ENCODE assay signal across 17 cellular contexts in the genomic region with DNA sequence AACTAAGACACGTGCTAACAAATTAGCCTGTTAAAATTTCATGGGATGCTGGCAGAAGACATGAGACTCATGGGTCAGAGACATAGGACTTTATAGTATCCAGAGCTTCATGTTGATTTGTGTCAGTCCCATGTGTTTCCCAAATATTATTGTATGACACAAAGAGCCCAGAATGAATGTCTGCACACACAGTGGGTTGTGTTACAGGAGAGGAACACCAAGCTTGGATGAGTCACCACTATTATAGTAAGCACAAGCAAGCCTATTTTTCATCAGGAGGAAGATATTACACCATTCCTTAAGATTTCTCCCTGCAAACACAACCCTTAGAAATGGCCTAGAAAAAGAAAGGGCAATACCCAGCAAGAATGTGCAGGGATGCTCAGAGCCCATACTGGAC. TPM values are rescaled to one million over a fixed set of nuclear protein-coding genes. Genes with fewer than 3 reads are reported as not detected.
DNase-seq lines count a peak whose midpoint lies in the region; ATAC-seq and TF ChIP-seq lines count a peak whose summit lies in the region.
"Had no signal": no experiment of that assay in that cellular context is flagged by ENCODE, and none has a peak within 500 bp of the region (broad histone marks: within the 10 kb centered on the region; RNA-seq: fewer than 3 reads in every experiment).

No MANE protein-coding gene starts in this region.

- peak overlapping the region; percentile 31 for H3K4me2 ChIP-seq in GM23248 (ENCODE audit: unreplicated experiment)

- no peaks in the 10 kb centered on the region for H3K9me3 ChIP-seq in GM23248 (ENCODE audit: low read depth)
- H3K9me3 ChIP-seq: ascending aorta had no signal

- H3K4me1 ChIP-seq in GM23248 (ENCODE audit: insufficient read depth): peaks cover 34% of the 10 kb centered on the region
- H3K4me1 ChIP-seq: ascending aorta had no signal

- H3K4me3 ChIP-seq in GM23248 (no peak overlapping the region), epithelial cell of esophagus (ENCODE audit: low read length) (no peak overlapping the region)
- H3K4me3 ChIP-seq: ascending aorta, SK-N-MC had no signal

- peaks cover 36% of the 10 kb centered on the region for H3F3A ChIP-seq in GM23248 (ENCODE audit: insufficient read depth)

- peak; percentile 94 for DNase-seq in GM23248
- DNase-seq in RPMI7951 (ENCODE audit: low read depth): peak; percentile 45
- peak; percentile 57 for DNase-seq in epithelial cell of esophagus (ENCODE audit: low read depth)
- peak; percentile 67 for DNase-seq in renal cortical epithelial cell (ENCODE audit: low read depth)
- DNase-seq in DMS153 treated with DMSO at 0.1 percent for 48 hours (lab: John Stamatoyannopoulos, UW; ENCODE audit: unreplicated experiment): no peak
- no peak for DNase-seq in activated CD8-positive, alpha-beta memory T cell treated with anti-CD3 and anti-CD28 coated beads for 24 hours
- DNase-seq: activated effector memory CD4-positive, alpha-beta T cell treated with anti-CD3 and anti-CD28 coated beads, Interleukin-2, amount 50 U/mL, for 16 hours; CD4-positive, CD25-positive, alpha-beta regulatory T cell; islet precursor cell; midbrain; NCI-H1436; small intestine; stimulated activated naive CD4-positive, alpha-beta T cell had no signal

- ATAC-seq in HG02938 (IDR thresholded peaks at IDR 0.05; ENCODE audit: unreplicated experiment): no peak
- ATAC-seq: HCT116 had no signal

- whole genome bisulfite sequencing in GM23248 (ENCODE audit: low coverage in 1 of 2, low lambda C conversion rate in 2 of 2, missing lambda C conversion rate in 2 of 2), 2 experiments: 91 to 100% methylated on average over 1 of the region's 1 CpG

- H3K27ac ChIP-seq in GM23248: peak overlapping the region; percentile 47
- H3K27ac ChIP-seq: ascending aorta, SK-N-MC had no signal

- no peak overlapping the region for H2AFZ ChIP-seq in GM23248

- no peak for TF ChIP-seq CTCF in epithelial cell of esophagus (IDR thresholded peaks at IDR 0.05; ENCODE audit: insufficient read depth, low read depth, low read length, missing control alignments)

- no peaks in the 10 kb centered on the region for H3K36me3 ChIP-seq in GM23248 (ENCODE audit: low read depth)

- in situ Hi-C loops in GM23248 (cut with MboI): no loop called here

- H3K9ac ChIP-seq in GM23248: no peak overlapping the region

- no peaks in the 10 kb centered on the region for H3K27me3 ChIP-seq in GM23248 (replicated peaks; ENCODE audit: insufficient read depth)
- H3K27me3 ChIP-seq: ascending aorta had no signal

- no peaks in the 10 kb centered on the region for H4K20me1 ChIP-seq in GM23248 (ENCODE audit: insufficient read depth)

- H3K9me2 ChIP-seq in GM23248 (ENCODE audit: insufficient read depth): no peaks in the 10 kb centered on the region

- no peaks in the 10 kb centered on the region for H3K79me2 ChIP-seq in GM23248 (ENCODE audit: insufficient read depth)

RNA-seq across cellular contexts. Expression of gene BBS12, which starts 15.4 kb away (rescaled TPM):
- total RNA-seq in GM23248 (2014; rRNA removed; shearing (Covaris generic)): 3.5 and 7.1 TPM in 2 replicates
- 5.0 and 5.2 TPM in 2 replicates for polyA plus RNA-seq in GM23248 (2016; fragmentation: Nextera tagmentation; extraction: Ambion mirVana)
- 3.5 and 4.4 TPM in 2 replicates for total RNA-seq in RPMI7951 (2014; rRNA removed; shearing (Covaris generic))
- total RNA-seq in renal cortical epithelial cell: 12.7 and 19.5 TPM in 2 replicates
- total RNA-seq: ascending aorta had no signal

Comparison
In these comparisons a context has a peak if more than half of its experiments do, and no peak if none do; other contexts are left out.
1. DNase-seq: peak in GM23248 (single experiment), RPMI7951 (single experiment), epithelial cell of esophagus (single experiment) and renal cortical epithelial cell (single experiment); none in DMS153 treated with DMSO at 0.1 percent for 48 hours (single experiment) and activated CD8-positive, alpha-beta memory T cell treated with anti-CD3 and anti-CD28 coated beads for 24 hours (single experiment).